Comparison of ENCODE assay signal across 3 cellular contexts in genomic region chr19:2717638-2718541, GRCh38.
TF ChIP-seq lines count a peak whose summit lies in the region.

No MANE protein-coding gene starts in this region.

TF ChIP-seq in SK-N-SH, 30 proteins besides CTCF, POLR2A, EP300 and RAD21 (continues in another document):
- TF ChIP-seq SIN3A (IDR thresholded peaks at IDR 0.05; ENCODE audit: borderline replicate concordance, low read depth, low read length) = no peak
- TF ChIP-seq REST (IDR thresholded peaks at IDR 0.05; ENCODE audit: low read depth, low read length) = no peak
- TF ChIP-seq JUND (IDR thresholded peaks at IDR 0.05) = no peak
- no peak for TF ChIP-seq FOXM1 (IDR thresholded peaks at IDR 0.05; ENCODE audit: low read depth)
- TF ChIP-seq MEF2A (IDR thresholded peaks at IDR 0.05; ENCODE audit: borderline replicate concordance, low read depth) = no peak
- TF ChIP-seq IRF3 (IDR thresholded peaks at IDR 0.05; ENCODE audit: low read depth, low read length) = no peak
- TF ChIP-seq YY1 (IDR thresholded peaks at IDR 0.05; ENCODE audit: low read depth) = no peak
- TF ChIP-seq FOSL2 (IDR thresholded peaks at IDR 0.05; ENCODE audit: borderline replicate concordance, low read depth) = no peak
- no peak for TF ChIP-seq USF2 (IDR thresholded peaks at IDR 0.05; ENCODE audit: borderline replicate concordance, low read depth, low read length)
- no peak for TF ChIP-seq TCF12 (IDR thresholded peaks at IDR 0.05)
- no peak for TF ChIP-seq POLR2AphosphoS5 (IDR thresholded peaks at IDR 0.05; ENCODE audit: low read depth, low read length)
- no peak for TF ChIP-seq RCOR1 (IDR thresholded peaks at IDR 0.05; ENCODE audit: low read length)

TF ChIP-seq in SK-N-SH treated with all-trans-retinoic acid at 6 μM for 48 hours, 23 proteins besides CTCF, POLR2A, EP300 and RAD21:
- TF ChIP-seq ZFP30 (CRISPR knock-in tag; IDR thresholded peaks at IDR 0.05) = no peak
- no peak for TF ChIP-seq CSDC2 (CRISPR knock-in tag; IDR thresholded peaks at IDR 0.05)
- TF ChIP-seq CREB5 (CRISPR knock-in tag; IDR thresholded peaks at IDR 0.05; ENCODE audit: low read depth) = no peak
- no peak for TF ChIP-seq BACH2 (CRISPR knock-in tag; IDR thresholded peaks at IDR 0.05; ENCODE audit: borderline replicate concordance)
- TF ChIP-seq ARNTL (CRISPR knock-in tag; IDR thresholded peaks at IDR 0.05; ENCODE audit: borderline replicate concordance, low read depth) = no peak
- no peak for TF ChIP-seq TSHZ2 (CRISPR knock-in tag; IDR thresholded peaks at IDR 0.05)
- TF ChIP-seq ISL1 (CRISPR knock-in tag; IDR thresholded peaks at IDR 0.05) = no peak
- no peak for TF ChIP-seq ZC3H10 (CRISPR knock-in tag; IDR thresholded peaks at IDR 0.05)
- no peak for TF ChIP-seq TOX (CRISPR knock-in tag; IDR thresholded peaks at IDR 0.05; ENCODE audit: borderline replicate concordance)
- TF ChIP-seq PPARA (CRISPR knock-in tag; IDR thresholded peaks at IDR 0.05; ENCODE audit: borderline replicate concordance) = no peak
- no peak for TF ChIP-seq ESRRG (CRISPR knock-in tag; IDR thresholded peaks at IDR 0.05)
- no peak for TF ChIP-seq CSRNP3 (CRISPR knock-in tag; IDR thresholded peaks at IDR 0.05)
- TF ChIP-seq OSR1 (CRISPR knock-in tag; IDR thresholded peaks at IDR 0.05) = no peak
- TF ChIP-seq ZFP3 (CRISPR knock-in tag; IDR thresholded peaks at IDR 0.05) = no peak
- no peak for TF ChIP-seq GLIS3 (CRISPR knock-in tag; IDR thresholded peaks at IDR 0.05)
- TF ChIP-seq RARB (CRISPR knock-in tag; IDR thresholded peaks at IDR 0.05) = no peak

TF ChIP-seq in K562, 482 proteins besides CTCF, POLR2A, EP300 and RAD21:
- TF ChIP-seq ZBTB33 (CRISPR knock-in tag; IDR thresholded peaks at IDR 0.05) (peak; percentile 71; the same call in 1 of the 2 replicates), MLLT1 (IDR thresholded peaks at IDR 0.05) (no peak), RBFOX2 (IDR thresholded peaks at IDR 0.05; ENCODE audit: low read depth, low read length) (0 out of 2 replicates have a peak, but pooled peaks have one; percentile 27)
